ENCODE assay signal across 28 cellular contexts in the genomic region with DNA sequence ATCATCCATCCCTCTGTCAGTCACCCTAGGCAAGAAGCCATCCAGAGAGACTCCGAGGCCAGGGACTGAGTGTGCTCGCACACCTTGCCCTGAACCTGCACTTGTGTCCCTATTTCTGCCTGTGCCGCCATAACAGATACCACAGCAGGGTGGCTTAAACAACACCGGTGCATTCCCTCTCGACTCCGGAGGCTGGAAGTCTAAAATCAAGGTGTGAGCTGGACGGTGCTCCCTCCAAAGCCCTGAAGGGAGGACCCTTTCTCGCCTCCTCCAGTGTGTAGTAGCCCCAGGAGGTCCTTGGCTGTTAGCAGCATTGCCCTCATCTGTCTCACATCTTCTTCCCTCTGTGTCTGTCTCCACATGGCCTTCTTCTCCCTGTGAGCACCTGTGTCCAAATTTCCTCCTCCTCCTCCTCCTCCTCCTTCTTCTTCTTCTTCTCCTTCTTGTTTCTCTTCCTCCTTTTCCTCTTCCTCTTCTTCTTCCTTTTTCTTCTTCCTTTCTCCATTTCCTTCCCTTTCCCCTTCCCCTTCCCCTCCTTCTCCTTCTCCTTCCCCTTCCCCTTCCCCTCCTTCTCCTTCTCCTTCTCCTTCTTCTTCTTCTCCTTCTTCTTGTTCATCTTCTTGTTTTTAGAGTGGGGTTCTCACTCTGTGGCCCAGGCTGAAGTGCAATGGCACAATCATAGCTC.
DNase-seq lines count a peak whose midpoint lies in the region; ATAC-seq, FAIRE-seq and TF ChIP-seq lines count a peak whose summit lies in the region.
"Had no signal": no experiment of that assay in that cellular context is flagged by ENCODE, and none has a peak within 500 bp of the region (broad histone marks: within the 10 kb centered on the region; RNA-seq: fewer than 3 reads in every experiment).

No MANE protein-coding gene starts in this region.

- no peak for ATAC-seq in activated naive CD8-positive, alpha-beta T cell treated with anti-CD3 and anti-CD28 coated beads, Interleukin-2, amount 10 ng/mL, durations not matched to agents 7 days and 5 days (ENCODE audit: low read depth)
- no peak for ATAC-seq in stimulated activated effector memory CD8-positive, alpha-beta T cell treated with anti-CD3 and anti-CD28 coated beads, Interleukin-12 subunit alpha, Interleukin-12 subunit beta, amount 100 ng/mL, for 72 hours
- ATAC-seq: activated CD4-positive, alpha-beta T cell treated with anti-CD3 and anti-CD28 coated beads for 36 hours; effector memory CD8-positive, alpha-beta T cell; GM23338; naive thymus-derived CD8-positive, alpha-beta T cell had no signal

- POLR2A ChIA-PET in activated naive CD8-positive, alpha-beta T cell treated with anti-CD3 and anti-CD28 coated beads, Interleukin-2, amount 10 ng/mL, durations not matched to agents 7 days and 5 days (lab: Charles Lee) = interaction anchor here (0.7 kb wide), 2 partner anchors 28 to 158 kb away, joined by 3 to 5 read pairs; a partner anchor contains a TSS

- no peak for TF ChIP-seq CTCF in OCI-LY1 (IDR thresholded peaks at IDR 0.05; ENCODE audit: low read length)

- no peak for FAIRE-seq in H54 (lab: Jason Lieb, UNC)
- FAIRE-seq: colon, keratinocyte had no signal

- 80 to 83% methylated on average over 8 of the region's 8 CpGs for WGBS in GM23248 (ENCODE audit: low coverage in 1 of 2, low lambda C conversion rate in 2 of 2, missing lambda C conversion rate in 2 of 2), 2 experiments

- H3K4me2 ChIP-seq in OCI-LY1 (ENCODE audit: low read length) (no peak overlapping the region), GM23248 (ENCODE audit: unreplicated experiment) (no peak overlapping the region)
- H3K4me2 ChIP-seq: GM23338 had no signal

- H2AFZ ChIP-seq in OCI-LY1 (ENCODE audit: low read length) (no peak overlapping the region), GM23248 (no peak overlapping the region)
- H2AFZ ChIP-seq: GM23338 had no signal

- H3K9me3 ChIP-seq in OCI-LY1 (ENCODE audit: low read length) = no peaks in the 10 kb centered on the region
- H3K9me3 ChIP-seq in GM23248 (ENCODE audit: low read depth) = no peaks in the 10 kb centered on the region
- H3K9me3 ChIP-seq in MG63 = no peaks in the 10 kb centered on the region
- H3K9me3 ChIP-seq: upper lobe of left lung had no signal

- peaks cover 5% of the 10 kb centered on the region for H3K36me3 Mint-ChIP-seq in activated naive CD8-positive, alpha-beta T cell treated with anti-CD3 and anti-CD28 coated beads, Interleukin-2, amount 10 ng/mL, durations not matched to agents 7 days and 5 days
- peaks cover 6% of the 10 kb centered on the region for H3K36me3 Mint-ChIP-seq in stimulated activated effector memory CD8-positive, alpha-beta T cell treated with anti-CD3 and anti-CD28 coated beads, Interleukin-12 subunit alpha, Interleukin-12 subunit beta, amount 100 ng/mL, for 72 hours
- H3K36me3 Mint-ChIP-seq: mesothelial cell of epicardium; naive thymus-derived CD8-positive, alpha-beta T cell had no signal

- H3K36me3 ChIP-seq in OCI-LY1 (ENCODE audit: insufficient read depth, low read length) (no peaks in the 10 kb centered on the region), GM23248 (ENCODE audit: low read depth) (no peaks in the 10 kb centered on the region), MG63 (no peaks in the 10 kb centered on the region)
- H3K36me3 ChIP-seq: upper lobe of left lung had no signal

- no peaks in the 10 kb centered on the region for H4K20me1 ChIP-seq in OCI-LY1 (ENCODE audit: insufficient read depth, low read length)
- H4K20me1 ChIP-seq in GM23248 (ENCODE audit: insufficient read depth) = no peaks in the 10 kb centered on the region

- no peak overlapping the region for H3K9ac ChIP-seq in OCI-LY1 (ENCODE audit: low read length)
- no peak overlapping the region for H3K9ac ChIP-seq in GM23248

- peak overlapping the region; percentile 89 for H3K27ac ChIP-seq in OCI-LY1 (ENCODE audit: low read depth, low read length, poor library complexity, severe bottlenecking)
- no peak overlapping the region for H3K27ac ChIP-seq in GM23248
- H3K27ac ChIP-seq: C4-2B, HL-60, RWPE1, skin epidermis, upper lobe of left lung had no signal

- H3K27me3 ChIP-seq in OCI-LY1 (ENCODE audit: insufficient read depth, low read length) = no peaks in the 10 kb centered on the region
- no peaks in the 10 kb centered on the region for H3K27me3 ChIP-seq in GM23248 (replicated peaks; ENCODE audit: insufficient read depth)
- H3K27me3 ChIP-seq in MG63 = no peaks in the 10 kb centered on the region
- H3K27me3 ChIP-seq: upper lobe of left lung had no signal

- no peak overlapping the region for H3K4me3 Mint-ChIP-seq in activated naive CD8-positive, alpha-beta T cell treated with anti-CD3 and anti-CD28 coated beads, Interleukin-2, amount 10 ng/mL, durations not matched to agents 7 days and 5 days
- H3K4me3 Mint-ChIP-seq in stimulated activated effector memory CD8-positive, alpha-beta T cell treated with anti-CD3 and anti-CD28 coated beads, Interleukin-12 subunit alpha, Interleukin-12 subunit beta, amount 100 ng/mL, for 72 hours = no peak overlapping the region
- H3K4me3 Mint-ChIP-seq: activated CD4-positive, alpha-beta T cell treated with anti-CD3 and anti-CD28 coated beads for 36 hours; activated T-cell treated with anti-CD3 and anti-CD28 coated beads, Interleukin-2, amount 50 U/mL, for 24 hours; effector memory CD8-positive, alpha-beta T cell; GM23338; mesothelial cell of epicardium; naive thymus-derived CD8-positive, alpha-beta T cell had no signal

- H3K27ac Mint-ChIP-seq in activated naive CD8-positive, alpha-beta T cell treated with anti-CD3 and anti-CD28 coated beads, Interleukin-2, amount 10 ng/mL, durations not matched to agents 7 days and 5 days = peak overlapping the region; percentile 86
- H3K27ac Mint-ChIP-seq in stimulated activated effector memory CD8-positive, alpha-beta T cell treated with anti-CD3 and anti-CD28 coated beads, Interleukin-12 subunit alpha, Interleukin-12 subunit beta, amount 100 ng/mL, for 72 hours = peak overlapping the region; percentile 95
- H3K27ac Mint-ChIP-seq: activated T-cell treated with anti-CD3 and anti-CD28 coated beads, Interleukin-2, amount 50 U/mL, for 24 hours; effector memory CD8-positive, alpha-beta T cell; GM23338; mesothelial cell of epicardium had no signal

- H3K4me1 ChIP-seq in OCI-LY1 (ENCODE audit: insufficient read depth, low read length, severe bottlenecking) = peaks cover 82% of the 10 kb centered on the region
- no peaks in the 10 kb centered on the region for H3K4me1 ChIP-seq in GM23248 (ENCODE audit: insufficient read depth)

- TF ChIP-seq POLR2A in GM19193 (IDR thresholded peaks at IDR 0.05; ENCODE audit: extremely low read depth, insufficient read depth, insufficient read length) (peak; percentile 13), H54 (IDR thresholded peaks at IDR 0.05; ENCODE audit: low read depth, low read length) (no peak)

- no peaks in the 10 kb centered on the region for H3K9me3 Mint-ChIP-seq in activated naive CD8-positive, alpha-beta T cell treated with anti-CD3 and anti-CD28 coated beads, Interleukin-2, amount 10 ng/mL, durations not matched to agents 7 days and 5 days
- H3K9me3 Mint-ChIP-seq in stimulated activated effector memory CD8-positive, alpha-beta T cell treated with anti-CD3 and anti-CD28 coated beads, Interleukin-12 subunit alpha, Interleukin-12 subunit beta, amount 100 ng/mL, for 72 hours = no peaks in the 10 kb centered on the region
- H3K9me3 Mint-ChIP-seq: activated T-cell treated with anti-CD3 and anti-CD28 coated beads, Interleukin-2, amount 50 U/mL, for 24 hours; effector memory CD8-positive, alpha-beta T cell; GM23338; mesothelial cell of epicardium; naive thymus-derived CD8-positive, alpha-beta T cell had no signal

- H3K4me3 ChIP-seq in OCI-LY1 (ENCODE audit: low read depth, low read length, poor library complexity, severe bottlenecking) (no peak overlapping the region), GM23248 (no peak overlapping the region), MG63 (no peak overlapping the region)
- H3K4me3 ChIP-seq: GM23338, skin epidermis, upper lobe of left lung had no signal

- DNase-seq in activated naive CD8-positive, alpha-beta T cell treated with anti-CD3 and anti-CD28 coated beads, Interleukin-2, amount 10 ng/mL, durations not matched to agents 7 days and 5 days = no peak
- peak in 1 of 2 donors; percentile 43 for DNase-seq in stimulated activated effector memory CD8-positive, alpha-beta T cell treated with anti-CD3 and anti-CD28 coated beads, Interleukin-12 subunit alpha, Interleukin-12 subunit beta, amount 100 ng/mL, for 72 hours (ENCODE audit: low spot score in 2 of 2)
- DNase-seq in H54 (ENCODE audit: insufficient read length, low spot score) (no peak), GM23248 (no peak), MG63 (no peak)
- DNase-seq: activated CD4-positive, alpha-beta T cell treated with anti-CD3 and anti-CD28 coated beads for 36 hours; activated naive CD4-positive, alpha-beta T cell treated with Interleukin-2 at 50 U/mL for 16 hours; activated T-cell treated with anti-CD3 and anti-CD28 coated beads, Interleukin-2, amount 50 U/mL, for 24 hours; amygdala; DND-41; effector memory CD8-positive, alpha-beta T cell; erythroblast; naive thymus-derived CD8-positive, alpha-beta T cell; NCI-H1105; NCI-H2029; NCI-H69; substantia nigra; upper lobe of left lung had no signal

- H3F3A ChIP-seq in OCI-LY1 (ENCODE audit: insufficient read depth, low read length) (no peaks in the 10 kb centered on the region), GM23248 (ENCODE audit: insufficient read depth) (no peaks in the 10 kb centered on the region)

- peaks cover 66% of the 10 kb centered on the region for H3K4me1 Mint-ChIP-seq in activated naive CD8-positive, alpha-beta T cell treated with anti-CD3 and anti-CD28 coated beads, Interleukin-2, amount 10 ng/mL, durations not matched to agents 7 days and 5 days
- peaks cover 79% of the 10 kb centered on the region for H3K4me1 Mint-ChIP-seq in stimulated activated effector memory CD8-positive, alpha-beta T cell treated with anti-CD3 and anti-CD28 coated beads, Interleukin-12 subunit alpha, Interleukin-12 subunit beta, amount 100 ng/mL, for 72 hours
- H3K4me1 Mint-ChIP-seq: mesothelial cell of epicardium had no signal

- in situ Hi-C loops in GM23248 (cut with MboI) = no loop called here

- no peaks in the 10 kb centered on the region for H3K9me2 ChIP-seq in OCI-LY1 (ENCODE audit: low read depth, low read length)
- no peaks in the 10 kb centered on the region for H3K9me2 ChIP-seq in GM23248 (ENCODE audit: insufficient read depth)

- H3K79me2 ChIP-seq in OCI-LY1 (ENCODE audit: insufficient read depth, low read length) = no peaks in the 10 kb centered on the region
- H3K79me2 ChIP-seq in GM23248 (ENCODE audit: insufficient read depth) = no peaks in the 10 kb centered on the region

- H3K27me3 Mint-ChIP-seq in activated naive CD8-positive, alpha-beta T cell treated with anti-CD3 and anti-CD28 coated beads, Interleukin-2, amount 10 ng/mL, durations not matched to agents 7 days and 5 days = no peaks in the 10 kb centered on the region
- H3K27me3 Mint-ChIP-seq: activated T-cell treated with anti-CD3 and anti-CD28 coated beads, Interleukin-2, amount 50 U/mL, for 24 hours; effector memory CD8-positive, alpha-beta T cell; naive thymus-derived CD8-positive, alpha-beta T cell had no signal
